13 cellular contexts compared by ENCODE assay signal in the genomic region with DNA sequence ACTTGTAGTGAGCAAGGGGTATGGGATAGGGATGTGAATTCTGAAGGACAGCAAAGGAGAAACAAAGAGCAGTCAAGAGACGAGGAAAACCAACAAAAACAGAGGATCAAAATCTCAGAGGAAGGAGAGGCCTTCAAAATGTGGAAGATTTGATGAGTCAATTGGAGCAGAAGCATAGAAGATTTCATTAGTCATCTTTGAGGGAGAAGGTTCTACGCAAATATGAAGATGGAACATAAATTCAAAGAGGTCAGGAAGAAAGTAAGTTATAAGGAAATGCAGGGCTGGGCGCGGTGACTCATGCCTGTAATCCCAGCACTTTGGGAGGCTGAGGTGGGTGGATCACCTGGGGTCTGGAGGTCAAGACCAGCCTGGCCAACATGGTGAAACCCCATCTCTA. TPM values are rescaled to one million over a fixed set of nuclear protein-coding genes. Genes with fewer than 3 reads are reported as not detected.
DNase-seq lines count a peak whose midpoint lies in the region; ATAC-seq and TF ChIP-seq lines count a peak whose summit lies in the region.
"Had no signal": no experiment of that assay in that cellular context is flagged by ENCODE, and none has a peak within 500 bp of the region (broad histone marks: within the 10 kb centered on the region; RNA-seq: fewer than 3 reads in every experiment).

No MANE protein-coding gene starts in this region.

- H3K79me1 ChIP-seq in IMR-90 (ENCODE audit: low read depth in 1 of 2, low read length in 2 of 2), result no peaks in the 10 kb centered on the region

- no peak overlapping the region for H3K4ac ChIP-seq in IMR-90 (ENCODE audit: low read depth, low read length)

- CTCF ChIA-PET in HCT116 (lab: Charles Lee), result no interaction called here
- CTCF ChIA-PET in IMR-90 (lab: Yijun Ruan, JAX), result no interaction called here

- no peak overlapping the region for H2AK9ac ChIP-seq in IMR-90 (replicated peaks; ENCODE audit: low read depth, low read length, poor library complexity)

- in situ Hi-C loops in IMR-90 (cut with MboI; ENCODE audit: low sequenced_read_pairs), result no loop called here

- TF ChIP-seq CTCF in HCT116 (IDR thresholded peaks at IDR 0.05 in 2 of 3, conservative IDR thresholded peaks at IDR 0.05 in 1 of 3; ENCODE audit: borderline replicate concordance in 1 of 3, insufficient read depth in 1 of 3, low read depth in 2 of 3, low read length in 2 of 3), result no peak
- no peak for TF ChIP-seq CTCF in IMR-90 (conservative IDR thresholded peaks at IDR 0.05; ENCODE audit: low read depth, low read length)
- no peak for TF ChIP-seq CTCF in choroid plexus epithelial cell (conservative IDR thresholded peaks at IDR 0.05; ENCODE audit: low read depth, low read length)

- no peak overlapping the region for H2AFZ ChIP-seq in HCT116 (ENCODE audit: low read depth, low read length, poor library complexity, severe bottlenecking)
- H2AFZ ChIP-seq in IMR-90 (replicated peaks; ENCODE audit: low read length, poor library complexity), result no peak overlapping the region

- no peak for ATAC-seq in HCT116
- ATAC-seq in IMR-90 (ENCODE audit: low read depth), result no peak
- ATAC-seq in HG02610 (IDR thresholded peaks at IDR 0.05; ENCODE audit: unreplicated experiment), result no peak
- ATAC-seq: K562 had no signal

- H2BK15ac ChIP-seq in IMR-90 (ENCODE audit: low read depth, low read length), result no peak overlapping the region

- H3K27ac ChIP-seq in HCT116 (ENCODE audit: low read depth, low read length) (no peak overlapping the region), IMR-90 (ENCODE audit: insufficient read depth, low read length) (no peak overlapping the region)
- H3K27ac ChIP-seq: BLaER1 had no signal

- H3K23ac ChIP-seq in IMR-90 (ENCODE audit: low read depth, low read length), result no peak overlapping the region

- H3K27me3 ChIP-seq in HCT116 (ENCODE audit: insufficient read depth, low read length) (no peaks in the 10 kb centered on the region), IMR-90 (ENCODE audit: control insufficient read depth, insufficient read depth, low read length) (peaks cover 6% of the 10 kb centered on the region)

- no peak overlapping the region for H2AK5ac ChIP-seq in IMR-90 (ENCODE audit: low read depth, low read length)

- no peak overlapping the region for H2BK120ac ChIP-seq in IMR-90 (ENCODE audit: low read depth, low read length)

- H3K14ac ChIP-seq in IMR-90 (replicated peaks; ENCODE audit: low read depth, low read length), result no peak overlapping the region

- BruUV-seq in HCT116 (replicated peaks; lab: Mats Ljungman, UMichigan), result no TSS peak
- BruUV-seq in IMR-90 (replicated peaks; lab: Mats Ljungman, UMichigan), result no TSS peak

- no peak overlapping the region for H3K18ac ChIP-seq in IMR-90 (ENCODE audit: low read depth, low read length)

- no peak overlapping the region for H3K4me3 ChIP-seq in HCT116 (replicated peaks in 1 of 2; ENCODE audit: low read depth in 1 of 2, low read length in 2 of 2)
- no peak overlapping the region for H3K4me3 ChIP-seq in IMR-90 (ENCODE audit: insufficient read depth, low read depth, low read length)
- H3K4me3 ChIP-seq in choroid plexus epithelial cell (ENCODE audit: low read depth, low read length), result no peak overlapping the region
- H3K4me3 ChIP-seq: BLaER1, K562 had no signal

- H4K20me1 ChIP-seq in HCT116 (ENCODE audit: insufficient read depth) (no peaks in the 10 kb centered on the region), IMR-90 (ENCODE audit: insufficient read depth, low read length) (no peaks in the 10 kb centered on the region)

- intact Hi-C loops in HCT116 (cut with micrococcal nuclease) (no loop called here), IMR-90 (cut with micrococcal nuclease) (no loop called here)

- H3K9ac ChIP-seq in HCT116 (ENCODE audit: low read length) (no peak overlapping the region), IMR-90 (ENCODE audit: low read depth, low read length) (no peak overlapping the region)
- H3K9ac ChIP-seq: BLaER1 had no signal

- H2BK20ac ChIP-seq in IMR-90 (ENCODE audit: low read depth, low read length), result no peak overlapping the region

- no peaks in the 10 kb centered on the region for H3K9me1 ChIP-seq in IMR-90 (ENCODE audit: insufficient read depth, low read length)

- H3K4me2 ChIP-seq in HCT116 (ENCODE audit: low read length), result peak overlapping the region; percentile 51
- H3K4me2 ChIP-seq in IMR-90 (ENCODE audit: low read depth, low read length), result no peak overlapping the region
- H3K4me2 ChIP-seq: BLaER1 had no signal

- no peaks in the 10 kb centered on the region for H3K36me3 ChIP-seq in HCT116 (ENCODE audit: control insufficient read depth in 1 of 2, insufficient read depth in 2 of 2, low read length in 2 of 2)
- no peaks in the 10 kb centered on the region for H3K36me3 ChIP-seq in IMR-90 (ENCODE audit: control insufficient read depth, insufficient read depth, low read length)
- H3K36me3 ChIP-seq: BLaER1 had no signal

- RAD21 ChIA-PET in HCT116 (lab: Charles Lee; ENCODE audit: low non-redundant PET in 1 of 2, low total read pairs in 2 of 2, uncharacterized antibody in 2 of 2, unreplicated experiment in 2 of 2), result no interaction called here

- H3K9me3 ChIP-seq in HCT116 (ENCODE audit: control insufficient read depth in 1 of 2, insufficient read depth in 1 of 2, low read depth in 1 of 2, low read length in 2 of 2) (no peaks in the 10 kb centered on the region), IMR-90 (ENCODE audit: control insufficient read depth, insufficient read depth, low read length) (no peaks in the 10 kb centered on the region)
- H3K9me3 ChIP-seq: BLaER1, Caco-2 had no signal

- dilution Hi-C loops in IMR-90 (cut with HindIII; ENCODE audit: low sequenced_read_pairs, unreplicated experiment), result no loop called here

- no peak for TF ChIP-seq RAD21 in HCT116 (IDR thresholded peaks at IDR 0.05; ENCODE audit: low read depth)
- TF ChIP-seq RAD21 in IMR-90 (IDR thresholded peaks at IDR 0.05; ENCODE audit: low read length), result no peak

- H3K79me2 ChIP-seq in HCT116 (ENCODE audit: insufficient read depth, low read length), result no peaks in the 10 kb centered on the region

- H2BK5ac ChIP-seq in IMR-90 (ENCODE audit: low read depth, low read length, poor library complexity, severe bottlenecking), result no peak overlapping the region

- no peaks in the 10 kb centered on the region for H3K9me2 ChIP-seq in HCT116 (ENCODE audit: insufficient read depth)

- H4K91ac ChIP-seq in IMR-90 (ENCODE audit: insufficient read depth, low read depth, low read length), result no peak overlapping the region

- H3K4me1 ChIP-seq in HCT116 (ENCODE audit: control insufficient read depth in 1 of 2, insufficient read depth in 2 of 2, low read length in 2 of 2) (peaks cover 2 to 11% of the 10 kb centered on the region in 2 experiments; a peak in 3 of 4 replicates), IMR-90 (ENCODE audit: control insufficient read depth, insufficient read depth, low read length) (no peaks in the 10 kb centered on the region)
- H3K4me1 ChIP-seq: BLaER1, Caco-2 had no signal

- no peak overlapping the region for H4K8ac ChIP-seq in IMR-90 (ENCODE audit: low read depth in 2 of 2, low read length in 2 of 2)

- POLR2A ChIA-PET in HCT116 (lab: Charles Lee), result no interaction called here
- POLR2A ChIA-PET in IMR-90 (lab: Charles Lee; ENCODE audit: unreplicated experiment), result no interaction called here

- 80% methylated on average over 1 of the region's 4 CpGs; no CpG with 5 or more reads in 1 of the 2 experiments for WGBS in IMR-90 (ENCODE audit: extremely low coverage in 2 of 2, insufficient read length in 1 of 2), 2 experiments

- no peak overlapping the region for H3K56ac ChIP-seq in IMR-90 (ENCODE audit: extremely low read depth, insufficient read depth, low read length)

- H4K5ac ChIP-seq in IMR-90 (ENCODE audit: low read depth, low read length), result no peak overlapping the region

- TF ChIP-seq POLR2A in HCT116 (IDR thresholded peaks at IDR 0.05; ENCODE audit: borderline replicate concordance, extremely low read depth, insufficient read depth, insufficient read length) (no peak), IMR-90 (IDR thresholded peaks at IDR 0.05; ENCODE audit: low read depth, low read length) (no peak)

- DNase-seq in HCT116 (ENCODE audit: low read depth, low spot score) (no peak), IMR-90 (peak; percentile 1), choroid plexus epithelial cell (ENCODE audit: low read depth) (peak; percentile 22), iris pigment epithelial cell (ENCODE audit: low read depth) (peak; percentile 65), SHP77 treated with DMSO at 0.1 percent for 48 hours (lab: John Stamatoyannopoulos, UW) (no peak)
- DNase-seq in activated CD4-positive, alpha-beta T cell treated with anti-CD3 and anti-CD28 coated beads, Interleukin-2, amount 50 U/mL, for 1 hour, result no peak
- DNase-seq: Caco-2; CD8-positive, alpha-beta memory T cell; DND-41; GF-D8 had no signal

TF ChIP-seq in HCT116, 20 proteins besides CTCF, POLR2A, EP300 and RAD21 (continues in another document):
- TF ChIP-seq FOSL1 (IDR thresholded peaks at IDR 0.05; ENCODE audit: low read depth), result peak; percentile 6; the same call in 1 of the 2 replicates

TF ChIP-seq in IMR-90, 13 proteins besides CTCF, POLR2A, EP300 and RAD21:
- TF ChIP-seq MAFK (IDR thresholded peaks at IDR 0.05; ENCODE audit: low read depth, low read length), result no peak
- no peak for TF ChIP-seq MXI1 (IDR thresholded peaks at IDR 0.05; ENCODE audit: borderline replicate concordance, low read depth, low read length)
- TF ChIP-seq RFX5 (IDR thresholded peaks at IDR 0.05; ENCODE audit: low read depth, low read length), result no peak
- TF ChIP-seq, protein P1, sequence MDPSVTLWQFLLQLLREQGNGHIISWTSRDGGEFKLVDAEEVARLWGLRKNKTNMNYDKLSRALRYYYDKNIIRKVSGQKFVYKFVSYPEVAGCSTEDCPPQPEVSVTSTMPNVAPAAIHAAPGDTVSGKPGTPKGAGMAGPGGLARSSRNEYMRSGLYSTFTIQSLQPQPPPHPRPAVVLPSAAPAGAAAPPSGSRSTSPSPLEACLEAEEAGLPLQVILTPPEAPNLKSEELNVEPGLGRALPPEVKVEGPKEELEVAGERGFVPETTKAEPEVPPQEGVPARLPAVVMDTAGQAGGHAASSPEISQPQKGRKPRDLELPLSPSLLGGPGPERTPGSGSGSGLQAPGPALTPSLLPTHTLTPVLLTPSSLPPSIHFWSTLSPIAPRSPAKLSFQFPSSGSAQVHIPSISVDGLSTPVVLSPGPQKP (IDR thresholded peaks at IDR 0.05; ENCODE audit: borderline replicate concordance, low read depth, low read length), result no peak
- no peak for TF ChIP-seq RCOR1 (IDR thresholded peaks at IDR 0.05; ENCODE audit: insufficient replicate concordance, low read length)

RNA-seq across cellular contexts. Expression of a gene that starts 35.4 kb away (rescaled TPM):
- total RNA-seq in HCT116 (2021; ENCODE audit: unreplicated experiment), result 5.1 TPM
- polyA plus RNA-seq in HCT116 (2012), result 4.0 and 4.6 TPM in 2 replicates
- total RNA-seq in IMR-90 (2012; rRNA removed), result 3.3 and 4.7 TPM in 2 replicates
- polyA plus RNA-seq in IMR-90 (2012; rRNA removed), result 0.90 and 1.1 TPM in 2 replicates
- polyA plus RNA-seq in IMR-90 (2012; cell fraction: cytosol; rRNA removed), result 0.17 and 0.51 TPM in 2 replicates
- 1.2 and 1.6 TPM in 2 replicates for polyA plus RNA-seq in IMR-90 (2012; cell fraction: nucleus; rRNA removed; ENCODE audit: low replicate concordance)
- polyA plus RNA-seq: K562 had no signal

Comparison
In these comparisons a context has a peak if more than half of its experiments do, and no peak if none do; other contexts are left out.
1. DNase-seq: peak in IMR-90 (single experiment), choroid plexus epithelial cell (single experiment) and iris pigment epithelial cell (single experiment); none in HCT116 (single experiment), activated CD4-positive, alpha-beta T cell treated with anti-CD3 and anti-CD28 coated beads, Interleukin-2, amount 50 U/mL, for 1 hour (single experiment) and SHP77 treated with DMSO at 0.1 percent for 48 hours (single experiment).